ENCODE assay signal across 1 cellular context in genomic region chr12:31896514-31897039, GRCh38.
TF ChIP-seq lines count a peak whose summit lies in the region.

No MANE protein-coding gene starts in this region.

TF ChIP-seq in K562, 482 proteins besides CTCF, POLR2A, EP300 and RAD21 (continued from another document and continues in another):
- TF ChIP-seq ZNF766 (CRISPR knock-in tag; conservative IDR thresholded peaks at IDR 0.05) (peak; percentile 65; the same call in 1 of the 2 replicates), CHD2 (IDR thresholded peaks at IDR 0.05; ENCODE audit: low read depth, low read length) (no peak), STAT5A (IDR thresholded peaks at IDR 0.05; ENCODE audit: borderline replicate concordance, low read length) (peak; percentile 52; the same call in 1 of the 2 replicates), AFF1 (IDR thresholded peaks at IDR 0.05; ENCODE audit: low read depth in 1 of 2, partially characterized antibody in 2 of 2) (peak in 1 of 2 experiments; percentile 89), ZBTB12 (CRISPR knock-in tag; IDR thresholded peaks at IDR 0.05) (0 out of 2 replicates have a peak, but pooled peaks have one; percentile 10), ESRRA (IDR thresholded peaks at IDR 0.05; ENCODE audit: borderline replicate concordance, low read depth) (peak; percentile 96; the same call in 1 of the 2 replicates), RBM34 (IDR thresholded peaks at IDR 0.05; ENCODE audit: borderline replicate concordance, insufficient read depth, low read length) (no peak), SMARCC2 (IDR thresholded peaks at IDR 0.05; ENCODE audit: low read depth) (peak; percentile 62; the same call in 1 of the 2 replicates), JUND (IDR thresholded peaks at IDR 0.05; ENCODE audit: borderline replicate concordance, low read depth, low read length) (peak; percentile 79), JUND (tag; IDR thresholded peaks at IDR 0.05; ENCODE audit: borderline replicate concordance, low read depth, low read length) (peak; percentile 68; the same call in 2 of the 3 replicates), ZNF717 (CRISPR knock-in tag; IDR thresholded peaks at IDR 0.05) (no peak), SMARCE1 (IDR thresholded peaks at IDR 0.05) (peak; percentile 96), CXXC5 (CRISPR knock-in tag; IDR thresholded peaks at IDR 0.05) (peak; percentile 23; the same call in 1 of the 2 replicates), NCOA2 (IDR thresholded peaks at IDR 0.05; ENCODE audit: partially characterized antibody in 2 of 2) (peak; percentile 30), ZNF644 (tag; IDR thresholded peaks at IDR 0.05; ENCODE audit: low read depth) (peak; percentile 74; the same call in 1 of the 2 replicates), DDX20 (tag; IDR thresholded peaks at IDR 0.05; ENCODE audit: low read depth) (0 out of 2 replicates have a peak, but pooled peaks have one; percentile 10), TBL1XR1 (IDR thresholded peaks at IDR 0.05; ENCODE audit: low read length in 2 of 2) (peak in 1 of 2 experiments; percentile 83; a peak in 2 of 4 replicates), KDM1A (IDR thresholded peaks at IDR 0.05) (peak in 1 of 2 experiments; percentile 46; a peak in 1 of 4 replicates), SIX5 (IDR thresholded peaks at IDR 0.05; ENCODE audit: borderline replicate concordance in 1 of 2, insufficient read depth in 1 of 2, low read depth in 1 of 2, low read length in 2 of 2) (no peak), E2F8 (IDR thresholded peaks at IDR 0.05; ENCODE audit: low read depth, partially characterized antibody) (peak; percentile 13), RREB1 (CRISPR knock-in tag; IDR thresholded peaks at IDR 0.05) (no peak), TRIM28 (IDR thresholded peaks at IDR 0.05) (0 out of 2 replicates have a peak, but pooled peaks have one; percentile 18), PHB2 (IDR thresholded peaks at IDR 0.05; ENCODE audit: low read depth) (0 out of 2 replicates have a peak, but pooled peaks have one; percentile 22), TAL1 (IDR thresholded peaks at IDR 0.05) (peak; percentile 67), FOS (IDR thresholded peaks at IDR 0.05; ENCODE audit: extremely low read depth, insufficient read length) (peak; percentile 1), FOXJ2 (tag; IDR thresholded peaks at IDR 0.05) (0 out of 2 replicates have a peak, but pooled peaks have one; percentile 20), MYNN (IDR thresholded peaks at IDR 0.05) (0 out of 2 replicates have a peak, but pooled peaks have one; percentile 40), MYNN (CRISPR knock-in tag; IDR thresholded peaks at IDR 0.05) (no peak), FOXM1 (IDR thresholded peaks at IDR 0.05; ENCODE audit: low read depth) (peak; percentile 70; the same call in 1 of the 2 replicates), FOXM1 (CRISPR knock-in tag; IDR thresholded peaks at IDR 0.05; ENCODE audit: low read depth) (no peak), NFATC3 (IDR thresholded peaks at IDR 0.05) (peak; percentile 81; the same call in 1 of the 2 replicates), SMAD3 (CRISPR knock-in tag; conservative IDR thresholded peaks at IDR 0.05) (0 out of 2 replicates have a peak, but pooled peaks have one; percentile 62), MTA1 (IDR thresholded peaks at IDR 0.05; ENCODE audit: borderline replicate concordance) (peak; percentile 92), C11orf30 (IDR thresholded peaks at IDR 0.05; ENCODE audit: low read depth) (no peak), MEF2D (tag; conservative IDR thresholded peaks at IDR 0.05; ENCODE audit: low read depth) (0 out of 2 replicates have a peak, but pooled peaks have one; percentile 41), LEF1 (IDR thresholded peaks at IDR 0.05) (peak; percentile 78; the same call in 1 of the 2 replicates), MBD1 (CRISPR knock-in tag; IDR thresholded peaks at IDR 0.05) (no peak), L3MBTL2 (IDR thresholded peaks at IDR 0.05) (no peak), KLF16 (IDR thresholded peaks at IDR 0.05) (peak; percentile 88), CBFA2T2 (conservative IDR thresholded peaks at IDR 0.05) (peak; percentile 83), FOXA3 (CRISPR knock-in tag; conservative IDR thresholded peaks at IDR 0.05 in 1 of 2, IDR thresholded peaks at IDR 0.05 in 1 of 2) (peak in 1 of 2 experiments; percentile 74; a peak in 2 of 4 replicates), NBN (IDR thresholded peaks at IDR 0.05; ENCODE audit: low read depth) (peak; percentile 85; the same call in 1 of the 2 replicates), CC2D1A (IDR thresholded peaks at IDR 0.05) (peak; percentile 82; the same call in 1 of the 2 replicates), SMAD4 (CRISPR knock-in tag; conservative IDR thresholded peaks at IDR 0.05) (peak; percentile 95), CEBPB (tag; IDR thresholded peaks at IDR 0.05) (0 out of 2 replicates have a peak, but pooled peaks have one; percentile 29), FOSL1 (tag; conservative IDR thresholded peaks at IDR 0.05) (peak; percentile 80), CREM (IDR thresholded peaks at IDR 0.05; ENCODE audit: low read depth) (peak; percentile 47), ZFP1 (CRISPR knock-in tag; IDR thresholded peaks at IDR 0.05) (no peak), PKNOX1 (IDR thresholded peaks at IDR 0.05) (peak; percentile 87), HDAC2 (IDR thresholded peaks at IDR 0.05) (peak; percentile 87), ZSCAN29 (IDR thresholded peaks at IDR 0.05) (no peak), JUN (IDR thresholded peaks at IDR 0.05; ENCODE audit: borderline replicate concordance, low read depth, low read length) (peak; percentile 32; the same call in 1 of the 2 replicates), JUN (CRISPR knock-in tag; IDR thresholded peaks at IDR 0.05; ENCODE audit: borderline replicate concordance) (no peak)
